Comparison of ENCODE assay signal across 28 cellular contexts in genomic region chr2:127561371-127561770, GRCh38. TPM values are rescaled to one million over a fixed set of nuclear protein-coding genes. Genes with fewer than 3 reads are reported as not detected.
"Had no signal": no experiment of that assay in that cellular context is flagged by ENCODE, and none has a peak within 500 bp of the region (broad histone marks: within the 10 kb centered on the region; RNA-seq: fewer than 3 reads in every experiment).

No MANE protein-coding gene starts in this region.

- DNase-seq: activated B cell treated with CpG ODN at 0.5 μM for 24 hours; activated CD4-positive, alpha-beta T cell treated with anti-CD3 and anti-CD28 coated beads, Interleukin-2, amount 50 U/mL, for 1 hour; activated CD8-positive, alpha-beta memory T cell treated with anti-CD3 and anti-CD28 coated beads, Interleukin-2, amount 10 ng/mL, durations not matched to agents 7 days and 5 days; activated CD8-positive, alpha-beta T cell treated with anti-CD3 and anti-CD28 coated beads for 36 hours; activated gamma-delta T cell treated with Interleukin-2 at 50 U/mL for 16 hours; activated naive CD4-positive, alpha-beta T cell treated with anti-CD3 and anti-CD28 coated beads, Interleukin-2, amount 50 U/mL, for 16 hours; activated T-cell treated with anti-CD3 and anti-CD28 coated beads for 4 hours; colonic mucosa; effector CD8-positive, alpha-beta T cell; esophagus squamous epithelium; foreskin melanocyte; left lung; lower lobe of right lung; mesendoderm; mucosa of descending colon; ovary; retina; stimulated activated CD4-positive, alpha-beta T cell treated with anti-CD3 and anti-CD28 coated beads, Interleukin-2, amount 100 ng/mL, for 48 hours; stimulated activated naive CD8-positive, alpha-beta T cell treated with anti-CD3 and anti-CD28 coated beads, Interleukin-15, Interleukin-2, amounts not matched to agents 100 U/mL and 50 U/mL, for 24 hours; T-helper 1 cell; tibial artery had no signal

- H3K9me3 ChIP-seq: colonic mucosa, esophagus squamous epithelium, lower lobe of right lung, mucosa of descending colon, ovary, prostate gland had no signal

- H3K4me1 ChIP-seq: colonic mucosa, esophagus squamous epithelium, lower lobe of right lung, prostate gland had no signal

- H3K36me3 ChIP-seq: colonic mucosa, esophagus squamous epithelium, left lung, lower lobe of right lung, ovary, prostate gland, tibial artery had no signal

- H3K27ac ChIP-seq: colonic mucosa, epithelial cell of prostate, esophagus squamous epithelium, left lung, lower lobe of right lung, ovary, prostate gland, tibial artery had no signal

- ATAC-seq: activated CD8-positive, alpha-beta memory T cell treated with anti-CD3 and anti-CD28 coated beads, Interleukin-2, amount 10 ng/mL, durations not matched to agents 7 days and 5 days; activated CD8-positive, alpha-beta T cell treated with anti-CD3 and anti-CD28 coated beads for 36 hours; left lung; lower lobe of right lung; natural killer cell treated with Interleukin-12 subunit alpha and Interleukin-12 subunit beta and Interleukin-15 and Interleukin-18, amount 100 ng/mL, for 72 hours; stimulated activated naive CD8-positive, alpha-beta T cell treated with anti-CD3 and anti-CD28 coated beads, Interleukin-15, Interleukin-2, amounts not matched to agents 100 U/mL and 50 U/mL, for 24 hours had no signal

- H3K27me3 ChIP-seq: colonic mucosa, left lung, ovary, tibial artery had no signal

- H3K4me3 Mint-ChIP-seq: activated B cell treated with CpG ODN at 0.5 μM for 24 hours; activated CD8-positive, alpha-beta memory T cell treated with anti-CD3 and anti-CD28 coated beads, Interleukin-2, amount 10 ng/mL, durations not matched to agents 7 days and 5 days; activated CD8-positive, alpha-beta T cell treated with anti-CD3 and anti-CD28 coated beads for 36 hours; activated T-helper 1 cell treated with anti-CD3 and anti-CD28 coated beads, Interleukin-12 subunit alpha, Interleukin-12 subunit beta, Interleukin-2, Interleukin-4 antibody, amounts not matched to agents 30 ng/mL and 10 ng/mL and 1 ng/mL, durations not matched to agents 14 hours and 24 hours and 36 hours; natural killer cell treated with Interleukin-12 subunit alpha and Interleukin-12 subunit beta and Interleukin-15 and Interleukin-18, amount 100 ng/mL, for 72 hours; T-helper 2 cell treated with Interferon-gamma antibody and Interleukin-4, amounts not matched to agents 5 μg/mL and 100 μg/mL, for 36 hours had no signal

- H3K4me3 ChIP-seq: colonic mucosa, esophagus squamous epithelium, left lung, lower lobe of right lung, mucosa of descending colon, ovary, prostate gland, tibial artery had no signal

- H3K27ac Mint-ChIP-seq: activated B cell treated with CpG ODN at 0.5 μM for 24 hours; activated CD8-positive, alpha-beta memory T cell treated with anti-CD3 and anti-CD28 coated beads, Interleukin-2, amount 10 ng/mL, durations not matched to agents 7 days and 5 days; activated CD8-positive, alpha-beta T cell treated with anti-CD3 and anti-CD28 coated beads for 36 hours; activated T-helper 1 cell treated with anti-CD3 and anti-CD28 coated beads, Interleukin-12 subunit alpha, Interleukin-12 subunit beta, Interleukin-2, Interleukin-4 antibody, amounts not matched to agents 30 ng/mL and 10 ng/mL and 1 ng/mL, durations not matched to agents 14 hours and 24 hours and 36 hours; natural killer cell treated with Interleukin-12 subunit alpha and Interleukin-12 subunit beta and Interleukin-15 and Interleukin-18, amount 100 ng/mL, for 72 hours; T-helper 2 cell treated with Interferon-gamma antibody and Interleukin-4, amounts not matched to agents 5 μg/mL and 100 μg/mL, for 36 hours had no signal

RNA-seq across cellular contexts. Expression of gene MYO7B, which starts 25.9 kb away (rescaled TPM):
- total RNA-seq: bronchial epithelial cell; myocyte; natural killer cell treated with Interleukin-12 subunit alpha and Interleukin-12 subunit beta and Interleukin-15 and Interleukin-18, amount 100 ng/mL, for 72 hours had no signal
